1 cellular context compared by ENCODE assay signal in genomic region chr14:73014105-73014504, GRCh38.
TF ChIP-seq lines count a peak whose summit lies in the region.

No MANE protein-coding gene starts in this region.

TF ChIP-seq in SK-N-SH, 30 proteins besides CTCF, POLR2A, EP300 and RAD21 (continued from another document):
- TF ChIP-seq MEF2A (IDR thresholded peaks at IDR 0.05; ENCODE audit: borderline replicate concordance, low read depth) (no peak), SIN3A (IDR thresholded peaks at IDR 0.05; ENCODE audit: borderline replicate concordance, low read depth, low read length) (no peak), TEAD4 (IDR thresholded peaks at IDR 0.05; ENCODE audit: borderline replicate concordance, insufficient read depth) (no peak), GABPA (IDR thresholded peaks at IDR 0.05; ENCODE audit: low read depth) (no peak), ZBTB33 (IDR thresholded peaks at IDR 0.05; ENCODE audit: borderline replicate concordance, low read depth) (no peak), FOXJ3 (CRISPR knock-in tag; IDR thresholded peaks at IDR 0.05) (no peak)
